14 cellular contexts compared by ENCODE assay signal in genomic region chr4:8737075-8737474, GRCh38.
A peak's percentile ranks its signal among the peaks of the same experiment; 100 is the strongest.
DNase-seq lines count a peak whose midpoint lies in the region; ATAC-seq and TF ChIP-seq lines count a peak whose summit lies in the region.
"Had no signal": no experiment of that assay in that cellular context is flagged by ENCODE, and none has a peak within 500 bp of the region (broad histone marks: within the 10 kb centered on the region; RNA-seq: fewer than 3 reads in every experiment).

No MANE protein-coding gene starts in this region.

- peaks cover 18 to 22% of the 10 kb centered on the region in 2 experiments for H3K9me3 Mint-ChIP-seq in H9
- H3K9me3 Mint-ChIP-seq in progenitor cell of endocrine pancreas (ENCODE audit: low read depth) = peaks cover 10% of the 10 kb centered on the region

- H3K23ac ChIP-seq in H9 (ENCODE audit: insufficient read length, low read depth, low read length) (no peak overlapping the region), neuronal stem cell (ENCODE audit: low read depth, low read length, poor library complexity) (no peak overlapping the region)

- H4K91ac ChIP-seq in H9 (ENCODE audit: insufficient read length, low read depth, low read length) (no peak overlapping the region), neuronal stem cell (ENCODE audit: low read depth, low read length, poor library complexity) (peak overlapping the region; percentile 16)

- H3K79me1 ChIP-seq in H9 (ENCODE audit: insufficient read depth, low read depth, low read length, poor library complexity, severe bottlenecking) = no peaks in the 10 kb centered on the region
- no peaks in the 10 kb centered on the region for H3K79me1 ChIP-seq in neuronal stem cell (ENCODE audit: low read depth, low read length)

- no peak for TF ChIP-seq POLR2A in sigmoid colon (IDR thresholded peaks at IDR 0.05)

- peak; percentile 54 for DNase-seq in activated effector memory CD4-positive, alpha-beta T cell treated with anti-CD3 and anti-CD28 coated beads, Interleukin-2, amount 50 U/mL, for 16 hours
- no peak for DNase-seq in activated effector memory CD4-positive, alpha-beta T cell treated with Interleukin-2 at 50 U/mL for 16 hours
- peak; percentile 15 for DNase-seq in H9
- DNase-seq in neuronal stem cell (ENCODE audit: low spot score) = no peak
- peak; percentile 56 for DNase-seq in sigmoid colon
- DNase-seq in progenitor cell of endocrine pancreas (ENCODE audit: low spot score, unreplicated experiment) = no peak
- DNase-seq in HuH-7 (ENCODE audit: low spot score) = no peak
- DNase-seq: 8988T, AML-193, Calu3, DMS79 had no signal

- no peaks in the 10 kb centered on the region for H3K27me3 ChIP-seq in H9 (ENCODE audit: insufficient read depth, low read length)
- H3K27me3 ChIP-seq in neuronal stem cell (ENCODE audit: control insufficient read depth in 3 of 3, insufficient read depth in 3 of 3, low read depth in 1 of 3, low read length in 3 of 3) = no peaks in the 10 kb centered on the region
- H3K27me3 ChIP-seq in sigmoid colon = no peaks in the 10 kb centered on the region
- H3K27me3 ChIP-seq: BLaER1 had no signal

- no peak for TF ChIP-seq EP300 in sigmoid colon (IDR thresholded peaks at IDR 0.05)

- H3K4me2 ChIP-seq in H9 (ENCODE audit: insufficient read depth, insufficient read length, low read length) = no peak overlapping the region
- H3K4me2 ChIP-seq in neuronal stem cell (ENCODE audit: insufficient read depth, low read length, poor library complexity, severe bottlenecking) = no peak overlapping the region
- H3K4me2 ChIP-seq: BLaER1, GM23338 had no signal

- H2BK120ac ChIP-seq in H9 (ENCODE audit: low read depth, low read length, poor library complexity, severe bottlenecking) (no peak overlapping the region), neuronal stem cell (ENCODE audit: low read depth, low read length) (no peak overlapping the region)

- H3K36me3 ChIP-seq in neuronal stem cell (replicated peaks in 1 of 2; ENCODE audit: control insufficient read depth in 2 of 2, insufficient read depth in 2 of 2, low read length in 2 of 2) (no peaks in the 10 kb centered on the region), sigmoid colon (no peaks in the 10 kb centered on the region)
- H3K36me3 ChIP-seq: BLaER1 had no signal

- no peak for ATAC-seq in HG03565 (IDR thresholded peaks at IDR 0.05; ENCODE audit: unreplicated experiment)
- ATAC-seq: GM23338 had no signal

- H2BK20ac ChIP-seq in H9 (ENCODE audit: low read depth, low read length, poor library complexity, severe bottlenecking) = no peak overlapping the region

- TF ChIP-seq CTCF in H9 (conservative IDR thresholded peaks at IDR 0.05) = no peak
- no peak for TF ChIP-seq CTCF in sigmoid colon (IDR thresholded peaks at IDR 0.05)
- TF ChIP-seq CTCF in progenitor cell of endocrine pancreas (IDR thresholded peaks at IDR 0.05; ENCODE audit: unreplicated experiment) = no peak

- no peaks in the 10 kb centered on the region for H4K20me1 ChIP-seq in H9 (ENCODE audit: control insufficient read depth, insufficient read depth, insufficient read length)
- H4K20me1 ChIP-seq: BLaER1 had no signal

- H3K4me1 Mint-ChIP-seq in H9 (peaks cover 4 to 16% of the 10 kb centered on the region in 2 experiments; a peak in 3 of 4 replicates), progenitor cell of endocrine pancreas (ENCODE audit: low read depth) (no peaks in the 10 kb centered on the region)

- H3K9me3 ChIP-seq in H9 (ENCODE audit: control insufficient read depth, low read depth, low read length) (no peaks in the 10 kb centered on the region), neuronal stem cell (replicated peaks in 1 of 2; ENCODE audit: control insufficient read depth in 2 of 2, insufficient read depth in 1 of 2, low read depth in 1 of 2, low read length in 2 of 2) (peaks cover 0 to 5% of the 10 kb centered on the region in 2 donors), sigmoid colon (peaks cover 0 to 2% (median 0%) of the 10 kb centered on the region in 4 donors)
- H3K9me3 ChIP-seq: BLaER1 had no signal

- no peak overlapping the region for H3K56ac ChIP-seq in H9 (ENCODE audit: insufficient read length, low read depth, low read length)

- H3K18ac ChIP-seq in H9 (ENCODE audit: insufficient read length, low read depth, low read length) (no peak overlapping the region), neuronal stem cell (ENCODE audit: low read length) (no peak overlapping the region)

- H2BK5ac ChIP-seq in H9 (ENCODE audit: insufficient read length, low read length) (no peak overlapping the region), neuronal stem cell (ENCODE audit: low read length) (no peak overlapping the region)

- H3K4me3 ChIP-seq in neuronal stem cell (ENCODE audit: low read length in 2 of 2) = peak overlapping the region in 1 of 2 donors; percentile 35
- H3K4me3 ChIP-seq in sigmoid colon = no peak overlapping the region
- H3K4me3 ChIP-seq: BLaER1, GM23338 had no signal

- no peaks in the 10 kb centered on the region for H3K23me2 ChIP-seq in H9 (ENCODE audit: insufficient read length, low read depth, low read length, poor library complexity, severe bottlenecking)

- H3K27ac ChIP-seq in H9 (ENCODE audit: insufficient read length, low read depth, low read length) (no peak overlapping the region), neuronal stem cell (replicated peaks; ENCODE audit: low read length) (no peak overlapping the region), sigmoid colon (no peak overlapping the region)
- H3K27ac ChIP-seq: BLaER1 had no signal

- no CpG with 5 or more reads among the region's 11 CpGs for WGBS in H9 (ENCODE audit: extremely low coverage, insufficient read length, low lambda C conversion rate)
- no CpG with 5 or more reads among the region's 11 CpGs for WGBS in neuronal stem cell (ENCODE audit: extremely low coverage in 2 of 2, insufficient read length in 2 of 2, insufficient replicate concordance in 1 of 2), 2 donors
- whole genome bisulfite sequencing in sigmoid colon, 2 donors = 87 to 89% methylated on average over 11 of the region's 11 CpGs

- no peak overlapping the region for H2AFZ ChIP-seq in H9 (ENCODE audit: low read length)
- no peak overlapping the region for H2AFZ ChIP-seq in neuronal stem cell (ENCODE audit: low read length)
- H2AFZ ChIP-seq: GM23338 had no signal

- H3K27me3 Mint-ChIP-seq in H9 (ENCODE audit: low read depth) = peaks cover 5% of the 10 kb centered on the region
- H3K27me3 Mint-ChIP-seq in progenitor cell of endocrine pancreas = peaks cover 5% of the 10 kb centered on the region

- H2AK5ac ChIP-seq in H9 (ENCODE audit: insufficient read length, low read length) = no peak overlapping the region
- H2AK5ac ChIP-seq in neuronal stem cell (ENCODE audit: low read depth, low read length) = no peak overlapping the region

- H3K27ac Mint-ChIP-seq in H9 = no peak overlapping the region
- no peak overlapping the region for H3K27ac Mint-ChIP-seq in progenitor cell of endocrine pancreas
- H3K27ac Mint-ChIP-seq: GM23338 had no signal

- H3K36me3 Mint-ChIP-seq in H9 (ENCODE audit: insufficient read depth in 1 of 3, low read depth in 3 of 3) (peaks cover 0 to 13% (median 2%) of the 10 kb centered on the region in 3 experiments; a peak in 4 of 7 replicates), progenitor cell of endocrine pancreas (ENCODE audit: insufficient read depth) (no peaks in the 10 kb centered on the region)

- intact Hi-C loops in sigmoid colon (cut with DNase I) = no loop called here

- H3K9ac ChIP-seq in H9 (ENCODE audit: extremely low read depth, insufficient read length, low read length) (no peak overlapping the region), neuronal stem cell (ENCODE audit: low read depth, low read length, poor library complexity) (no peak overlapping the region)
- H3K9ac ChIP-seq: BLaER1 had no signal

- H3K4me3 Mint-ChIP-seq in H9 = no peak overlapping the region
- no peak overlapping the region for H3K4me3 Mint-ChIP-seq in progenitor cell of endocrine pancreas (ENCODE audit: low read depth)
- H3K4me3 Mint-ChIP-seq: GM23338 had no signal

- no peak overlapping the region for H4K5ac ChIP-seq in H9 (ENCODE audit: insufficient read length, low read depth, low read length)

- H3T11ph ChIP-seq in H9 (ENCODE audit: low read length) = no peak overlapping the region

- H3K79me2 ChIP-seq in H9 (ENCODE audit: insufficient read depth, low read length) = no peaks in the 10 kb centered on the region

- H3K4me1 ChIP-seq in H9 (ENCODE audit: insufficient read depth, low read length) (no peaks in the 10 kb centered on the region), neuronal stem cell (ENCODE audit: control insufficient read depth in 2 of 2, insufficient read depth in 1 of 2, low read depth in 1 of 2, low read length in 2 of 2) (peaks cover 0 to 20% of the 10 kb centered on the region in 2 donors), sigmoid colon (no peaks in the 10 kb centered on the region)
- H3K4me1 ChIP-seq: BLaER1 had no signal

- H2BK15ac ChIP-seq in H9 (ENCODE audit: low read depth, low read length) (no peak overlapping the region), neuronal stem cell (ENCODE audit: low read length) (no peak overlapping the region)

- H3K4ac ChIP-seq in H9 (ENCODE audit: low read depth, low read length) (no peak overlapping the region), neuronal stem cell (ENCODE audit: low read length) (no peak overlapping the region)

- no peak overlapping the region for H2BK12ac ChIP-seq in H9 (ENCODE audit: insufficient read length, low read depth, low read length)
- H2BK12ac ChIP-seq in neuronal stem cell (ENCODE audit: low read length) = no peak overlapping the region

- H4K8ac ChIP-seq in H9 (replicated peaks; ENCODE audit: insufficient read length, low read depth, low read length) (no peak overlapping the region), neuronal stem cell (ENCODE audit: low read depth, low read length) (no peak overlapping the region)

- H3K14ac ChIP-seq in H9 (ENCODE audit: insufficient read depth, low read length) (no peak overlapping the region), neuronal stem cell (ENCODE audit: low read length) (peak overlapping the region; percentile 95)

Comparison
In these comparisons a context has a peak if more than half of its experiments do, and no peak if none do; other contexts are left out.
1. DNase-seq: peak in activated effector memory CD4-positive, alpha-beta T cell treated with anti-CD3 and anti-CD28 coated beads, Interleukin-2, amount 50 U/mL, for 16 hours (single experiment), H9 (single experiment) and sigmoid colon (single experiment); none in activated effector memory CD4-positive, alpha-beta T cell treated with Interleukin-2 at 50 U/mL for 16 hours (single experiment), neuronal stem cell (single experiment), progenitor cell of endocrine pancreas (single experiment) and HuH-7 (single experiment).